ENCODE assay signal across 13 cellular contexts in genomic region chr15:63380151-63380827, GRCh38. TPM values are rescaled to one million over a fixed set of nuclear protein-coding genes. Genes with fewer than 3 reads are reported as not detected.
DNase-seq lines count a peak whose midpoint lies in the region; ATAC-seq, FAIRE-seq and TF ChIP-seq lines count a peak whose summit lies in the region.
"Had no signal": no experiment of that assay in that cellular context is flagged by ENCODE, and none has a peak within 500 bp of the region (broad histone marks: within the 10 kb centered on the region; RNA-seq: fewer than 3 reads in every experiment).

No MANE protein-coding gene starts in this region.

- peaks cover 22 to 26% of the 10 kb centered on the region in 2 experiments for H3K4me1 ChIP-seq in SK-N-SH (ENCODE audit: control insufficient read depth in 1 of 2, insufficient read depth in 2 of 2, low read depth in 1 of 2, low read length in 1 of 2)
- peaks cover 7% of the 10 kb centered on the region for H3K4me1 ChIP-seq in effector memory CD4-positive, alpha-beta T cell (ENCODE audit: control insufficient read depth, insufficient read depth, low read length, poor library complexity, severe bottlenecking)
- H3K4me1 ChIP-seq: parathyroid adenoma had no signal

- H3K4me3 Mint-ChIP-seq in nephron (peak overlapping the region; percentile 82 to 87 (median 85)), T-cell (peak overlapping the region in 1 of 3 donors; percentile 66)

- no peaks in the 10 kb centered on the region for H4K20me1 ChIP-seq in SK-N-SH (ENCODE audit: insufficient read depth)

- DNase-seq in AG04450 (ENCODE audit: low read depth, low spot score) = no peak
- peak; percentile 83 for DNase-seq in SK-N-SH
- DNase-seq in epithelial cell of prostate (ENCODE audit: low read depth, low spot score) = no peak
- no peak for DNase-seq in GM12892 (ENCODE audit: insufficient read length)
- no peak for DNase-seq in effector memory CD4-positive, alpha-beta T cell
- no peak for DNase-seq in T-cell
- DNase-seq: activated CD8-positive, alpha-beta memory T cell treated with anti-CD3 and anti-CD28 coated beads, Interleukin-2, amount 50 U/mL, for 48 hours; AML-193; NCI-H2029 had no signal

- peak overlapping the region; percentile 96 for H3K4me2 ChIP-seq in SK-N-SH

- H3K27ac ChIP-seq in AG04450 (ENCODE audit: low read depth, low read length) (no peak overlapping the region), SK-N-SH (ENCODE audit: low read depth in 2 of 2, low read length in 1 of 2) (peak overlapping the region in 1 of 2 experiments; percentile 60; a peak in 2 of 4 replicates), epithelial cell of prostate (peak overlapping the region; percentile 48)
- no peak overlapping the region for H3K27ac ChIP-seq in effector memory CD4-positive, alpha-beta T cell (ENCODE audit: insufficient read depth, low read length, poor library complexity, severe bottlenecking)
- H3K27ac ChIP-seq: parathyroid adenoma had no signal

- TF ChIP-seq RAD21 in SK-N-SH (IDR thresholded peaks at IDR 0.05; ENCODE audit: low read length) = peak; percentile 33; the same call in 1 of the 2 replicates

- TF ChIP-seq CTCF in AG04450 (IDR thresholded peaks at IDR 0.05; ENCODE audit: low read depth, low read length) (no peak), SK-N-SH (IDR thresholded peaks at IDR 0.05) (no peak), nephron (IDR thresholded peaks at IDR 0.05; ENCODE audit: unreplicated experiment in 3 of 3) (no peak)

- POLR2A ChIA-PET in AG04450 (lab: Yijun Ruan, JAX) = no interaction called here
- POLR2A ChIA-PET in SK-N-SH (lab: Yijun Ruan, JAX) = interaction anchor here (0.7 kb wide), 1 partner anchor 132 kb away, joined by 4 read pairs; no protein-coding TSS in a partner anchor
- POLR2A ChIA-PET in T-cell (lab: Charles Lee) = no interaction called here

- H3K9ac ChIP-seq in SK-N-SH = peak overlapping the region; percentile 64
- H3K9ac ChIP-seq: parathyroid adenoma had no signal

- 30% methylated on average over 6 of the region's 6 CpGs for WGBS in SK-N-SH (ENCODE audit: low lambda C conversion rate)

- H3K36me3 Mint-ChIP-seq in nephron (ENCODE audit: low read depth) (no peaks in the 10 kb centered on the region), T-cell (no peaks in the 10 kb centered on the region)

- no peaks in the 10 kb centered on the region for H3K9me3 Mint-ChIP-seq in nephron
- H3K9me3 Mint-ChIP-seq in T-cell = no peaks in the 10 kb centered on the region

- ATAC-seq in GM18498 (IDR thresholded peaks at IDR 0.05; ENCODE audit: unreplicated experiment) = no peak
- ATAC-seq in T-cell (replicated peaks in 1 of 4) = no peak

- TF ChIP-seq EP300 in SK-N-SH (IDR thresholded peaks at IDR 0.05; ENCODE audit: borderline replicate concordance in 1 of 2, low read depth in 1 of 2, low read length in 1 of 2) = peak in 1 of 2 experiments; percentile 74; a peak in 2 of 4 replicates

- H3K4me1 Mint-ChIP-seq in nephron = peaks cover 27% of the 10 kb centered on the region
- peaks cover 0 to 18% (median 11%) of the 10 kb centered on the region in 3 donors for H3K4me1 Mint-ChIP-seq in T-cell

- H3K27me3 ChIP-seq in AG04450 (ENCODE audit: control insufficient read depth, insufficient read depth, low read length) = no peaks in the 10 kb centered on the region
- H3K27me3 ChIP-seq in SK-N-SH (ENCODE audit: insufficient read depth) = no peaks in the 10 kb centered on the region
- H3K27me3 ChIP-seq in effector memory CD4-positive, alpha-beta T cell (replicated peaks; ENCODE audit: control insufficient read depth, insufficient read depth, low read length, poor library complexity, severe bottlenecking) = peaks cover 24% of the 10 kb centered on the region

- no peaks in the 10 kb centered on the region for H3K9me3 ChIP-seq in AG04450 (ENCODE audit: control insufficient read depth, insufficient read depth, low read length)
- no peaks in the 10 kb centered on the region for H3K9me3 ChIP-seq in SK-N-SH
- H3K9me3 ChIP-seq in effector memory CD4-positive, alpha-beta T cell (ENCODE audit: control insufficient read depth, low read length) = no peaks in the 10 kb centered on the region

- TF ChIP-seq POLR2A in GM12892 (IDR thresholded peaks at IDR 0.05; ENCODE audit: low read depth, low read length) = no peak

- peak overlapping the region; percentile 73 for H3K4me3 ChIP-seq in AG04450 (ENCODE audit: low read depth, low read length)
- H3K4me3 ChIP-seq in SK-N-SH (ENCODE audit: low read depth in 2 of 2, low read length in 1 of 2) = peak overlapping the region; percentile 56 to 74
- H3K4me3 ChIP-seq in effector memory CD4-positive, alpha-beta T cell (ENCODE audit: insufficient read depth, low read depth, low read length, poor library complexity, severe bottlenecking) = no peak overlapping the region

- H3K9me2 ChIP-seq in SK-N-SH = no peaks in the 10 kb centered on the region

- CTCF ChIA-PET in AG04450 (lab: Charles Lee) = interaction anchor here (1.1 to 1.3 kb wide), 2 partner anchors 9 to 93 kb away, joined by 3 to 4 read pairs; no protein-coding TSS in a partner anchor
- CTCF ChIA-PET in SK-N-SH (lab: Yijun Ruan, JAX) = interaction anchor here (1.0 to 2.8 kb wide), 6 partner anchors 16 to 596 kb away, joined by 3 to 11 read pairs (median 3); no protein-coding TSS in a partner anchor
- CTCF ChIA-PET in T-cell (lab: Charles Lee) = no interaction called here

- peaks cover 55% of the 10 kb centered on the region for H3K79me2 ChIP-seq in SK-N-SH (ENCODE audit: insufficient read depth)
- H3K79me2 ChIP-seq: parathyroid adenoma had no signal

- no peaks in the 10 kb centered on the region for H3K36me3 ChIP-seq in SK-N-SH (replicated peaks in 1 of 2; ENCODE audit: control insufficient read depth in 1 of 2, insufficient read depth in 2 of 2, low read length in 1 of 2)
- H3K36me3 ChIP-seq in effector memory CD4-positive, alpha-beta T cell (ENCODE audit: control insufficient read depth, insufficient read depth, low read length) = no peaks in the 10 kb centered on the region

- H2AFZ ChIP-seq in SK-N-SH (ENCODE audit: low read depth) = peak overlapping the region; percentile 81
- H2AFZ ChIP-seq: parathyroid adenoma had no signal

- peaks cover 16% of the 10 kb centered on the region for H3F3A ChIP-seq in SK-N-SH (replicated peaks; ENCODE audit: insufficient read depth)

- no peak for FAIRE-seq in GM12892 (lab: Jason Lieb, UNC)
- FAIRE-seq: G401.6 had no signal

- H3K27me3 Mint-ChIP-seq in nephron (ENCODE audit: low read depth) (peaks cover 63% of the 10 kb centered on the region), T-cell (peaks cover 64 to 70% of the 10 kb centered on the region in 2 donors)

- H3K27ac Mint-ChIP-seq in nephron (peak overlapping the region; percentile 55 to 82 (median 73)), T-cell (no peak overlapping the region)

TF ChIP-seq in SK-N-SH, 30 proteins besides CTCF, POLR2A, EP300 and RAD21:
- no peak for TF ChIP-seq GABPA (IDR thresholded peaks at IDR 0.05; ENCODE audit: low read depth)
- no peak for TF ChIP-seq JUND (IDR thresholded peaks at IDR 0.05)
- TF ChIP-seq RCOR1 (IDR thresholded peaks at IDR 0.05; ENCODE audit: low read length) = peak; percentile 99
- TF ChIP-seq SMC3 (IDR thresholded peaks at IDR 0.05; ENCODE audit: low read depth, low read length) = peak; percentile 2; the same call in 1 of the 2 replicates
- no peak for TF ChIP-seq EZH2phosphoT487 (IDR thresholded peaks at IDR 0.05; ENCODE audit: borderline replicate concordance, low read depth)
- TF ChIP-seq PBX3 (IDR thresholded peaks at IDR 0.05) = 0 out of 2 replicates have a peak, but pooled peaks have one; percentile 8
- TF ChIP-seq GATA2 (CRISPR knock-in tag; IDR thresholded peaks at IDR 0.05) = peak; percentile 95
- peak; percentile 72; the same call in 1 of the 2 replicates for TF ChIP-seq FOXJ3 (CRISPR knock-in tag; IDR thresholded peaks at IDR 0.05)
- TF ChIP-seq CHD2 (IDR thresholded peaks at IDR 0.05; ENCODE audit: low read length, partially characterized antibody) = peak; percentile 82
- TF ChIP-seq NFIC (IDR thresholded peaks at IDR 0.05; ENCODE audit: borderline replicate concordance) = peak; percentile 35; the same call in 1 of the 2 replicates
- peak; percentile 51 for TF ChIP-seq TCF12 (IDR thresholded peaks at IDR 0.05)

RNA-seq across cellular contexts. Expression of gene CA12, which starts 1.4 kb away (rescaled TPM):
- polyA plus RNA-seq in AG04450 (2011; rRNA removed) (55.5 and 61.4 TPM in 2 replicates), SK-N-SH (2012; rRNA removed) (39.4 and 44.3 TPM in 2 replicates)
- polyA minus RNA-seq in AG04450 (2011; rRNA and poly(A)+ RNA removed) = 29.4 and 34.4 TPM in 2 replicates
- polyA plus RNA-seq in SK-N-SH (2012; cell fraction: cytosol; rRNA removed) = 32.6 and 41.3 TPM in 2 replicates
- polyA plus RNA-seq in SK-N-SH (2012; cell fraction: nucleus; rRNA removed) = 25.4 and 33.6 TPM in 2 replicates
- polyA plus RNA-seq in GM12892 (2012; ENCODE audit: missing spikeins) = not detected
- under 1 TPM in 3 of 5 donors, not detected in 2; 0.12 to 0.51 (median 0.30) TPM for total RNA-seq in T-cell

Comparison
In these comparisons a context has a peak if more than half of its experiments do, and no peak if none do; other contexts are left out.
1. H3K27ac Mint-ChIP-seq: peak in nephron (3 of 3); none in T-cell (0 of 2).
2. CTCF ChIA-PET loops: an anchor here in AG04450 (1.1 to 1.3 kb wide) and SK-N-SH (1.0 to 2.8 kb wide); none called in T-cell.